Comparison of ENCODE assay signal across 23 cellular contexts in genomic region chr7:25553005-25553404, GRCh38.
DNase-seq lines count a peak whose midpoint lies in the region; ATAC-seq, FAIRE-seq and TF ChIP-seq lines count a peak whose summit lies in the region.
"Had no signal": no experiment of that assay in that cellular context is flagged by ENCODE, and none has a peak within 500 bp of the region (broad histone marks: within the 10 kb centered on the region; RNA-seq: fewer than 3 reads in every experiment).

No MANE protein-coding gene starts in this region.

- no peaks in the 10 kb centered on the region for H3K79me2 ChIP-seq in neural progenitor cell (ENCODE audit: low read depth)

- H3K27me3 ChIP-seq in right atrium auricular region (no peaks in the 10 kb centered on the region), neural progenitor cell (no peaks in the 10 kb centered on the region)

- no peaks in the 10 kb centered on the region for H3K9me3 Mint-ChIP-seq in neural progenitor cell

- DNase-seq in left ventricle myocardium superior: no peak
- no peak for DNase-seq in right atrium auricular region (ENCODE audit: low spot score)
- DNase-seq in cerebellar cortex (ENCODE audit: low spot score): peak; percentile 50
- DNase-seq in neural progenitor cell (ENCODE audit: low spot score): no peak
- no peak for DNase-seq in dermis blood vessel endothelial cell
- no peak for DNase-seq in NCI-H1417 (lab: John Stamatoyannopoulos, UW)
- DNase-seq in GM12891 (ENCODE audit: insufficient read length, low spot score): no peak
- DNase-seq: CD4-positive, CD25-positive, alpha-beta regulatory T cell; DMS79; GOT3; HCEC 1CT; IMR-90; NCI-H1105; NCI-H2029 treated with DMSO at 0.1 percent for 48 hours; NCI-H2171; NCI-H69; PC-9 had no signal

- no peak overlapping the region for H3K9ac ChIP-seq in neural progenitor cell

- TF ChIP-seq POLR2A in GM12891 (IDR thresholded peaks at IDR 0.05; ENCODE audit: low read depth, low read length): no peak

- H3K9me3 ChIP-seq in right atrium auricular region (no peaks in the 10 kb centered on the region), neural progenitor cell (ENCODE audit: low read depth) (no peaks in the 10 kb centered on the region)

- H3K4me3 ChIP-seq in right atrium auricular region (no peak overlapping the region), neural progenitor cell (no peak overlapping the region)
- H3K4me3 ChIP-seq: GM12878, PC-9 had no signal

- no peak overlapping the region for H3K4me3 Mint-ChIP-seq in neural progenitor cell
- H3K4me3 Mint-ChIP-seq: B cell; CD4-positive, CD25-positive, alpha-beta regulatory T cell had no signal

- ATAC-seq in left ventricle myocardium superior (peak; percentile 45), GM19351 (IDR thresholded peaks at IDR 0.05; ENCODE audit: unreplicated experiment) (no peak)
- ATAC-seq: GM12878, SK-N-SH treated with all-trans-retinoic acid at 6 μM for 48 hours had no signal

- peak overlapping the region; percentile 14 for H3K27ac Mint-ChIP-seq in neural progenitor cell
- H3K27ac Mint-ChIP-seq: B cell; CD4-positive, CD25-positive, alpha-beta regulatory T cell had no signal

- no peak for FAIRE-seq in GM12891 (lab: Jason Lieb, UNC)
- FAIRE-seq: A204.1, GM12878 had no signal

- no peaks in the 10 kb centered on the region for H3K36me3 ChIP-seq in right atrium auricular region
- no peaks in the 10 kb centered on the region for H3K36me3 ChIP-seq in neural progenitor cell

- no peak overlapping the region for H3K27ac ChIP-seq in right atrium auricular region
- H3K27ac ChIP-seq in neural progenitor cell: no peak overlapping the region
- H3K27ac ChIP-seq: PC-9, RWPE1 had no signal

- H4K20me1 ChIP-seq in neural progenitor cell (ENCODE audit: low read depth): no peaks in the 10 kb centered on the region

- H3F3A ChIP-seq in neural progenitor cell (ENCODE audit: low read depth): no peaks in the 10 kb centered on the region

- no peaks in the 10 kb centered on the region for H3K36me3 Mint-ChIP-seq in neural progenitor cell
- H3K36me3 Mint-ChIP-seq: CD4-positive, CD25-positive, alpha-beta regulatory T cell had no signal

- H3K4me1 ChIP-seq in right atrium auricular region: no peaks in the 10 kb centered on the region
- peaks cover 8% of the 10 kb centered on the region for H3K4me1 ChIP-seq in neural progenitor cell

- H2AFZ ChIP-seq in neural progenitor cell (replicated peaks): no peak overlapping the region
- H2AFZ ChIP-seq: PC-9 had no signal

- intact Hi-C loops in left ventricle myocardium superior (cut with micrococcal nuclease): no loop called here

- peaks cover 3% of the 10 kb centered on the region for H3K27me3 Mint-ChIP-seq in neural progenitor cell (ENCODE audit: insufficient read depth, low read depth)

- H3K4me1 Mint-ChIP-seq in neural progenitor cell: peaks cover 40% of the 10 kb centered on the region
- H3K4me1 Mint-ChIP-seq: B cell had no signal

- H3K4me2 ChIP-seq in neural progenitor cell: no peak overlapping the region
- H3K4me2 ChIP-seq: PC-9 had no signal

- TF ChIP-seq CTCF in right atrium auricular region (IDR thresholded peaks at IDR 0.05) (no peak), neural progenitor cell (IDR thresholded peaks at IDR 0.05) (no peak)

TF ChIP-seq in GM12891, 5 proteins besides CTCF, POLR2A, EP300 and RAD21:
- TF ChIP-seq SPI1 (IDR thresholded peaks at IDR 0.05; ENCODE audit: low read depth, low read length) (no peak), POU2F2 (IDR thresholded peaks at IDR 0.05; ENCODE audit: low read depth, low read length) (no peak), PAX5 (IDR thresholded peaks at IDR 0.05; ENCODE audit: insufficient read depth, low read length, severe bottlenecking) (no peak), POLR2AphosphoS5 (IDR thresholded peaks at IDR 0.05; ENCODE audit: low read depth, low read length) (no peak), TAF1 (IDR thresholded peaks at IDR 0.05; ENCODE audit: low read depth, low read length) (no peak)
